1 cellular context compared by ENCODE assay signal in the genomic region with DNA sequence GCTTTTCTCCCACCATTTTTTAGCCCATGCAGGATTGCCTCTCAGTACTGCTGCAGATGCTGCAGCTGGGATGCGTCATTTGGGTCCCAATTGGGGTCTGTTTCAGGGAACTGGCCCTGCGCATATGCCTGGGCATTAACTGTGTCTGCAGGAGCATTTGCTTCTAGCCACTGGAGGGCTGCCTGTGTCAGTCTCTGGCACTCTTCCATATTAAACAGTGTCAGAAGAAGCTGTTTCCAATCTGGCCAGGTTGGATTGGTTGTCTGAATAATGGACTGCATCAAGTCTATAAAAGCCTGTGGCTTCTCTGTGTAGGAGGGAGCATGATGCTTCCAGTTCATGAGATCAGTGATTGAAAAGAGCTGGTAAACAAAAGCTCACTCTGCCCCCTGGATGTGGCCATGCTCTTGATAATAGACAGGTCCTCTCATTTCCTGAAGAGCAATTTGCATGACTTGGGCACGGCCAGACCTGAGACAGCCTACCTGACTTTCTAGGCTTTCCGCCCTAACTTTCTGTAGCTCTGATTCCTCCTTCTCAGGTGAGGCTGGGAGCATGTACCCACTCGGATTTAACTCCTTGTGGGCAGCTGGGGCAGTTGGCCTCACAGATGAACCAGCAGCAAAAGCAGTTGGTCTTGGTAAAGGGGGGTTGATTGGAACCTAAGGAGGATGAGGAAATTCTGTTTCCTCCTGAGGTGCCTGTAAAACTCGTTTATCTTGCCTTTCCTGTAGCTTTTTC.
TF ChIP-seq lines count a peak whose summit lies in the region.

No MANE protein-coding gene starts in this region.

TF ChIP-seq in HepG2, 621 proteins besides CTCF, POLR2A, EP300 and RAD21 (continued from another document and continues in another):
- TF ChIP-seq SKIL (CRISPR knock-in tag; IDR thresholded peaks at IDR 0.05; ENCODE audit: borderline replicate concordance) (no peak), ZSCAN31 (CRISPR knock-in tag; IDR thresholded peaks at IDR 0.05; ENCODE audit: low read depth) (0 out of 2 replicates have a peak, but pooled peaks have one; percentile 34), GABPB1 (CRISPR knock-in tag; IDR thresholded peaks at IDR 0.05) (no peak; the same call in 1 of the 2 replicates), GATAD2A (CRISPR knock-in tag; IDR thresholded peaks at IDR 0.05) (no peak; the same call in none of the 2 replicates), FOXA3 (CRISPR knock-in tag; IDR thresholded peaks at IDR 0.05) (peak; percentile 53), IRX3 (CRISPR knock-in tag; IDR thresholded peaks at IDR 0.05; ENCODE audit: borderline replicate concordance, low read depth) (no peak), ELF1 (CRISPR knock-in tag; IDR thresholded peaks at IDR 0.05) (no peak), TFAP4 (IDR thresholded peaks at IDR 0.05; ENCODE audit: borderline replicate concordance, low read depth) (peak; percentile 19; the same call in 1 of the 2 replicates), SAP130 (CRISPR knock-in tag; IDR thresholded peaks at IDR 0.05; ENCODE audit: low read depth) (peak; percentile 33; the same call in 1 of the 2 replicates), BCL6 (CRISPR knock-in tag; IDR thresholded peaks at IDR 0.05) (peak; percentile 98), PTBP1 (IDR thresholded peaks at IDR 0.05; ENCODE audit: low read depth, low read length, poor library complexity, severe bottlenecking) (no peak), STAG1 (CRISPR knock-in tag; IDR thresholded peaks at IDR 0.05) (peak; percentile 38), ZNF468 (CRISPR knock-in tag; IDR thresholded peaks at IDR 0.05) (0 out of 2 replicates have a peak, but pooled peaks have one; percentile 45), RCOR2 (CRISPR knock-in tag; IDR thresholded peaks at IDR 0.05) (no peak), MAFF (IDR thresholded peaks at IDR 0.05; ENCODE audit: low read depth, low read length) (no peak), POLR2G (IDR thresholded peaks at IDR 0.05; ENCODE audit: low read depth, low read length) (peak; percentile 66), TRIM24 (CRISPR knock-in tag; IDR thresholded peaks at IDR 0.05) (no peak), SOX13 (IDR thresholded peaks at IDR 0.05) (0 out of 2 replicates have a peak, but pooled peaks have one; percentile 21), SOX13 (CRISPR knock-in tag; conservative IDR thresholded peaks at IDR 0.05 in 1 of 2, IDR thresholded peaks at IDR 0.05 in 1 of 2) (no peak), EED (CRISPR knock-in tag; IDR thresholded peaks at IDR 0.05) (no peak), TBX2 (CRISPR knock-in tag; IDR thresholded peaks at IDR 0.05; ENCODE audit: borderline replicate concordance) (peak; percentile 46; the same call in 1 of the 2 replicates), ZNF292 (CRISPR knock-in tag; IDR thresholded peaks at IDR 0.05; ENCODE audit: borderline replicate concordance, low read depth) (peak; percentile 34; the same call in 1 of the 2 replicates), MXD4 (CRISPR knock-in tag; IDR thresholded peaks at IDR 0.05) (no peak), ZNF333 (CRISPR knock-in tag; IDR thresholded peaks at IDR 0.05; ENCODE audit: borderline replicate concordance) (no peak), MAZ (IDR thresholded peaks at IDR 0.05; ENCODE audit: borderline replicate concordance, low read depth, low read length) (no peak), MAZ (CRISPR knock-in tag; IDR thresholded peaks at IDR 0.05; ENCODE audit: low read depth) (no peak), ESRRA (CRISPR knock-in tag; IDR thresholded peaks at IDR 0.05; ENCODE audit: low read depth) (no peak), JUN (CRISPR knock-in tag; IDR thresholded peaks at IDR 0.05) (no peak), ATF4 (CRISPR knock-in tag; IDR thresholded peaks at IDR 0.05) (no peak), HNRNPUL1 (IDR thresholded peaks at IDR 0.05; ENCODE audit: low read depth, low read length) (no peak), ZNF557 (CRISPR knock-in tag; IDR thresholded peaks at IDR 0.05) (no peak), MBNL3 (CRISPR knock-in tag; conservative IDR thresholded peaks at IDR 0.05) (no peak), IKZF4 (CRISPR knock-in tag; IDR thresholded peaks at IDR 0.05; ENCODE audit: borderline replicate concordance, low read depth, not compliant biosample characterization) (no peak), ZNF619 (CRISPR knock-in tag; IDR thresholded peaks at IDR 0.05) (0 out of 2 replicates have a peak, but pooled peaks have one; percentile 10), PHF20 (CRISPR knock-in tag; IDR thresholded peaks at IDR 0.05) (no peak), ATM (IDR thresholded peaks at IDR 0.05; ENCODE audit: borderline replicate concordance) (no peak), THAP11 (CRISPR knock-in tag; IDR thresholded peaks at IDR 0.05) (peak; percentile 45; the same call in 1 of the 2 replicates), ZNF879 (CRISPR knock-in tag; IDR thresholded peaks at IDR 0.05) (no peak), FOXO1 (CRISPR knock-in tag; IDR thresholded peaks at IDR 0.05) (peak; percentile 43; the same call in 1 of the 2 replicates), ZNF775 (CRISPR knock-in tag; IDR thresholded peaks at IDR 0.05; ENCODE audit: borderline replicate concordance) (peak; percentile 27; the same call in 1 of the 2 replicates), TMF1 (CRISPR knock-in tag; IDR thresholded peaks at IDR 0.05; ENCODE audit: low read depth) (no peak), TEAD3 (CRISPR knock-in tag; optimal IDR thresholded peaks at IDR 0.05; ENCODE audit: borderline replicate concordance) (no peak), ZNF761 (CRISPR knock-in tag; conservative IDR thresholded peaks at IDR 0.05) (no peak)
- TF ChIP-seq, protein P1, sequence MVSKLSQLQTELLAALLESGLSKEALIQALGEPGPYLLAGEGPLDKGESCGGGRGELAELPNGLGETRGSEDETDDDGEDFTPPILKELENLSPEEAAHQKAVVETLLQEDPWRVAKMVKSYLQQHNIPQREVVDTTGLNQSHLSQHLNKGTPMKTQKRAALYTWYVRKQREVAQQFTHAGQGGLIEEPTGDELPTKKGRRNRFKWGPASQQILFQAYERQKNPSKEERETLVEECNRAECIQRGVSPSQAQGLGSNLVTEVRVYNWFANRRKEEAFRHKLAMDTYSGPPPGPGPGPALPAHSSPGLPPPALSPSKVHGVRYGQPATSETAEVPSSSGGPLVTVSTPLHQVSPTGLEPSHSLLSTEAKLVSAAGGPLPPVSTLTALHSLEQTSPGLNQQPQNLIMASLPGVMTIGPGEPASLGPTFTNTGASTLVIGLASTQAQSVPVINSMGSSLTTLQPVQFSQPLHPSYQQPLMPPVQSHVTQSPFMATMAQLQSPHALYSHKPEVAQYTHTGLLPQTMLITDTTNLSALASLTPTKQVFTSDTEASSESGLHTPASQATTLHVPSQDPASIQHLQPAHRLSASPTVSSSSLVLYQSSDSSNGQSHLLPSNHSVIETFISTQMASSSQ (IDR thresholded peaks at IDR 0.05; ENCODE audit: low read depth), result 0 out of 2 replicates have a peak, but pooled peaks have one; percentile 32
- TF ChIP-seq, protein P1 (CRISPR knock-in tag; IDR thresholded peaks at IDR 0.05; ENCODE audit: borderline replicate concordance), result no peak
- TF ChIP-seq, protein P2, sequence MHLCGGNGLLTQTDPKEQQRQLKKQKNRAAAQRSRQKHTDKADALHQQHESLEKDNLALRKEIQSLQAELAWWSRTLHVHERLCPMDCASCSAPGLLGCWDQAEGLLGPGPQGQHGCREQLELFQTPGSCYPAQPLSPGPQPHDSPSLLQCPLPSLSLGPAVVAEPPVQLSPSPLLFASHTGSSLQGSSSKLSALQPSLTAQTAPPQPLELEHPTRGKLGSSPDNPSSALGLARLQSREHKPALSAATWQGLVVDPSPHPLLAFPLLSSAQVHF (CRISPR knock-in tag; IDR thresholded peaks at IDR 0.05), result no peak
- TF ChIP-seq, protein P3, sequence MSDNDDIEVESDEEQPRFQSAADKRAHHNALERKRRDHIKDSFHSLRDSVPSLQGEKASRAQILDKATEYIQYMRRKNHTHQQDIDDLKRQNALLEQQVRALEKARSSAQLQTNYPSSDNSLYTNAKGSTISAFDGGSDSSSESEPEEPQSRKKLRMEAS (IDR thresholded peaks at IDR 0.05), result peak; percentile 54; the same call in 1 of the 2 replicates
- TF ChIP-seq, protein P4, sequence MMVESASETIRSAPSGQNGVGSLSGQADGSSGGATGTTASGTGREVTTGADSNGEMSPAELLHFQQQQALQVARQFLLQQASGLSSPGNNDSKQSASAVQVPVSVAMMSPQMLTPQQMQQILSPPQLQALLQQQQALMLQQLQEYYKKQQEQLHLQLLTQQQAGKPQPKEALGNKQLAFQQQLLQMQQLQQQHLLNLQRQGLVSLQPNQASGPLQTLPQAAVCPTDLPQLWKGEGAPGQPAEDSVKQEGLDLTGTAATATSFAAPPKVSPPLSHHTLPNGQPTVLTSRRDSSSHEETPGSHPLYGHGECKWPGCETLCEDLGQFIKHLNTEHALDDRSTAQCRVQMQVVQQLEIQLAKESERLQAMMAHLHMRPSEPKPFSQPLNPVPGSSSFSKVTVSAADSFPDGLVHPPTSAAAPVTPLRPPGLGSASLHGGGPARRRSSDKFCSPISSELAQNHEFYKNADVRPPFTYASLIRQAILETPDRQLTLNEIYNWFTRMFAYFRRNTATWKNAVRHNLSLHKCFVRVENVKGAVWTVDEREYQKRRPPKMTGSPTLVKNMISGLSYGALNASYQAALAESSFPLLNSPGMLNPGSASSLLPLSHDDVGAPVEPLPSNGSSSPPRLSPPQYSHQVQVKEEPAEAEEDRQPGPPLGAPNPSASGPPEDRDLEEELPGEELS (CRISPR knock-in tag; IDR thresholded peaks at IDR 0.05), result peak; percentile 72
- TF ChIP-seq, protein P5, sequence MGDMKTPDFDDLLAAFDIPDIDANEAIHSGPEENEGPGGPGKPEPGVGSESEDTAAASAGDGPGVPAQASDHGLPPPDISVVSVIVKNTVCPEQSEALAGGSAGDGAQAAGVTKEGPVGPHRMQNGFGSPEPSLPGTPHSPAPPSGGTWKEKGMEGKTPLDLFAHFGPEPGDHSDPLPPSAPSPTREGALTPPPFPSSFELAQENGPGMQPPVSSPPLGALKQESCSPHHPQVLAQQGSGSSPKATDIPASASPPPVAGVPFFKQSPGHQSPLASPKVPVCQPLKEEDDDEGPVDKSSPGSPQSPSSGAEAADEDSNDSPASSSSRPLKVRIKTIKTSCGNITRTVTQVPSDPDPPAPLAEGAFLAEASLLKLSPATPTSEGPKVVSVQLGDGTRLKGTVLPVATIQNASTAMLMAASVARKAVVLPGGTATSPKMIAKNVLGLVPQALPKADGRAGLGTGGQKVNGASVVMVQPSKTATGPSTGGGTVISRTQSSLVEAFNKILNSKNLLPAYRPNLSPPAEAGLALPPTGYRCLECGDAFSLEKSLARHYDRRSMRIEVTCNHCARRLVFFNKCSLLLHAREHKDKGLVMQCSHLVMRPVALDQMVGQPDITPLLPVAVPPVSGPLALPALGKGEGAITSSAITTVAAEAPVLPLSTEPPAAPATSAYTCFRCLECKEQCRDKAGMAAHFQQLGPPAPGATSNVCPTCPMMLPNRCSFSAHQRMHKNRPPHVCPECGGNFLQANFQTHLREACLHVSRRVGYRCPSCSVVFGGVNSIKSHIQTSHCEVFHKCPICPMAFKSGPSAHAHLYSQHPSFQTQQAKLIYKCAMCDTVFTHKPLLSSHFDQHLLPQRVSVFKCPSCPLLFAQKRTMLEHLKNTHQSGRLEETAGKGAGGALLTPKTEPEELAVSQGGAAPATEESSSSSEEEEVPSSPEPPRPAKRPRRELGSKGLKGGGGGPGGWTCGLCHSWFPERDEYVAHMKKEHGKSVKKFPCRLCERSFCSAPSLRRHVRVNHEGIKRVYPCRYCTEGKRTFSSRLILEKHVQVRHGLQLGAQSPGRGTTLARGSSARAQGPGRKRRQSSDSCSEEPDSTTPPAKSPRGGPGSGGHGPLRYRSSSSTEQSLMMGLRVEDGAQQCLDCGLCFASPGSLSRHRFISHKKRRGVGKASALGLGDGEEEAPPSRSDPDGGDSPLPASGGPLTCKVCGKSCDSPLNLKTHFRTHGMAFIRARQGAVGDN (CRISPR knock-in tag; IDR thresholded peaks at IDR 0.05), result peak; percentile 29; the same call in 1 of the 2 replicates
